In the genomic region with DNA sequence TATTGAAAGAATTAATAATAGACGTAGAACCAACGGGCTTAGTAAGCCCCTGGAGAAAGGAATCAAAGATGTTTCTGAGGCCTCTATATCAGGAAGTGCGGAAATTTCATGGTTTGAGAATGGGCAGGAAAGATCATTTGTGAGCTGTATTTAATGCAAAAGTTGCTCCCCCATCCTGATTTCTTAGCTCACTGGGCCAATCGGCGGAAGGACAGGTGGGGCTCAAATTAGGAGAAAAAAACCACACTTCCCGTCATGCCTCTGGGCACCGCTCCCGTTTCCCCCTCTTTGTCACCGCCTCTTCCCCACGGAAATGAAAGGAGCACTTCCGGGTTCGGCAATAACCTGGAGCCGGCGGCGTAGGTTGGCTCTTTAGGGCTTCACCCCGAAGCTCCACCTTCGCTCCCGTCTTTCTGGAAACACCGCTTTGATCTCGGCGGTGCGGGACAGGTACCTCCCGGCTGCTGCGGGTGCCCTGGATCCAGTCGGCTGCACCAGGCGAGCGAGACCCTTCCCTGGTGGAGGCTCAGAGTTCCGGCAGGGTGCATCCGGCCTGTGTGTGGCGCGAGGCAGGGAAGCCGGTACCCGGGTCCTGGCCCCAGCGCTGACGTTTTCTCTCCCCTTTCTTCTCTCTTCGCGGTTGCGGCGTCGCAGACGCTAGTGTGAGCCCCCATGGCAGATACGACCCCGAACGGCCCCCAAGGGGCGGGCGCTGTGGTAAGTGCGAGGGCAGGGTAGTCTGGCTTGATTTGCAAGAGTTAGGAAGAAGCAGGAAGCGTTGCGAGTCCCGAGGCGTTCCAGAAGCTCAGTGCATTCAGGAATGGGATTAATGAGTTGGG, we compare ENCODE assay signal across 1 cellular context.
TF ChIP-seq lines count a peak whose summit lies in the region.

A gene with protein sequence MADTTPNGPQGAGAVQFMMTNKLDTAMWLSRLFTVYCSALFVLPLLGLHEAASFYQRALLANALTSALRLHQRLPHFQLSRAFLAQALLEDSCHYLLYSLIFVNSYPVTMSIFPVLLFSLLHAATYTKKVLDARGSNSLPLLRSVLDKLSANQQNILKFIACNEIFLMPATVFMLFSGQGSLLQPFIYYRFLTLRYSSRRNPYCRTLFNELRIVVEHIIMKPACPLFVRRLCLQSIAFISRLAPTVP (plus strand): TSS at position 617 of the 839 bp plus-strand sequence. CDS start 56 bp downstream, at position 673.

TF ChIP-seq in HepG2, 621 proteins besides CTCF, POLR2A, EP300 and RAD21 (continued from another document and continues in another):
- TF ChIP-seq, protein P1, sequence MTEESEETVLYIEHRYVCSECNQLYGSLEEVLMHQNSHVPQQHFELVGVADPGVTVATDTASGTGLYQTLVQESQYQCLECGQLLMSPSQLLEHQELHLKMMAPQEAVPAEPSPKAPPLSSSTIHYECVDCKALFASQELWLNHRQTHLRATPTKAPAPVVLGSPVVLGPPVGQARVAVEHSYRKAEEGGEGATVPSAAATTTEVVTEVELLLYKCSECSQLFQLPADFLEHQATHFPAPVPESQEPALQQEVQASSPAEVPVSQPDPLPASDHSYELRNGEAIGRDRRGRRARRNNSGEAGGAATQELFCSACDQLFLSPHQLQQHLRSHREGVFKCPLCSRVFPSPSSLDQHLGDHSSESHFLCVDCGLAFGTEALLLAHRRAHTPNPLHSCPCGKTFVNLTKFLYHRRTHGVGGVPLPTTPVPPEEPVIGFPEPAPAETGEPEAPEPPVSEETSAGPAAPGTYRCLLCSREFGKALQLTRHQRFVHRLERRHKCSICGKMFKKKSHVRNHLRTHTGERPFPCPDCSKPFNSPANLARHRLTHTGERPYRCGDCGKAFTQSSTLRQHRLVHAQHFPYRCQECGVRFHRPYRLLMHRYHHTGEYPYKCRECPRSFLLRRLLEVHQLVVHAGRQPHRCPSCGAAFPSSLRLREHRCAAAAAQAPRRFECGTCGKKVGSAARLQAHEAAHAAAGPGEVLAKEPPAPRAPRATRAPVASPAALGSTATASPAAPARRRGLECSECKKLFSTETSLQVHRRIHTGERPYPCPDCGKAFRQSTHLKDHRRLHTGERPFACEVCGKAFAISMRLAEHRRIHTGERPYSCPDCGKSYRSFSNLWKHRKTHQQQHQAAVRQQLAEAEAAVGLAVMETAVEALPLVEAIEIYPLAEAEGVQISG (CRISPR knock-in tag; IDR thresholded peaks at IDR 0.05): peak; percentile 91
- TF ChIP-seq, protein P2, sequence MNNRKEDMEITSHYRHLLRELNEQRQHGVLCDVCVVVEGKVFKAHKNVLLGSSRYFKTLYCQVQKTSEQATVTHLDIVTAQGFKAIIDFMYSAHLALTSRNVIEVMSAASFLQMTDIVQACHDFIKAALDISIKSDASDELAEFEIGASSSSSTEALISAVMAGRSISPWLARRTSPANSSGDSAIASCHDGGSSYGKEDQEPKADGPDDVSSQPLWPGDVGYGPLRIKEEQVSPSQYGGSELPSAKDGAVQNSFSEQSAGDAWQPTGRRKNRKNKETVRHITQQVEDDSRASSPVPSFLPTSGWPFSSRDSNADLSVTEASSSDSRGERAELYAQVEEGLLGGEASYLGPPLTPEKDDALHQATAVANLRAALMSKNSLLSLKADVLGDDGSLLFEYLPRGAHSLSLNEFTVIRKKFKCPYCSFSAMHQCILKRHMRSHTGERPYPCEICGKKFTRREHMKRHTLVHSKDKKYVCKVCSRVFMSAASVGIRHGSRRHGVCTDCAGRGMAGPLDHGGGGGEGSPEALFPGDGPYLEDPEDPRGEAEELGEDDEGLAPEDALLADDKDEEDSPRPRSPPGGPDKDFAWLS (CRISPR knock-in tag; IDR thresholded peaks at IDR 0.05; ENCODE audit: borderline replicate concordance): no peak
- TF ChIP-seq SNAI1 (CRISPR knock-in tag; IDR thresholded peaks at IDR 0.05; ENCODE audit: borderline replicate concordance) (no peak), KMT2A (CRISPR knock-in tag; IDR thresholded peaks at IDR 0.05) (peak; percentile 95), ZFX (CRISPR knock-in tag; IDR thresholded peaks at IDR 0.05; ENCODE audit: low read depth) (peak; percentile 75), ZNF652 (CRISPR knock-in tag; IDR thresholded peaks at IDR 0.05; ENCODE audit: borderline replicate concordance, low read depth) (no peak), HMG20B (CRISPR knock-in tag; conservative IDR thresholded peaks at IDR 0.05) (no peak), GTF2F1 (IDR thresholded peaks at IDR 0.05; ENCODE audit: low read length) (no peak), ZNF33A (CRISPR knock-in tag; IDR thresholded peaks at IDR 0.05; ENCODE audit: borderline replicate concordance) (no peak), DNMT3B (CRISPR knock-in tag; conservative IDR thresholded peaks at IDR 0.05) (peak; percentile 7; the same call in 1 of the 2 replicates), BORCS8-MEF2B (CRISPR knock-in tag; IDR thresholded peaks at IDR 0.05) (peak; percentile 58; the same call in 1 of the 2 replicates), ZNF615 (CRISPR knock-in tag; IDR thresholded peaks at IDR 0.05; ENCODE audit: borderline replicate concordance) (no peak), ZFAT (CRISPR knock-in tag; conservative IDR thresholded peaks at IDR 0.05) (peak; percentile 13; the same call in 1 of the 2 replicates), ZFYVE20 (CRISPR knock-in tag; IDR thresholded peaks at IDR 0.05; ENCODE audit: borderline replicate concordance, low read depth) (no peak), SRSF4 (IDR thresholded peaks at IDR 0.05; ENCODE audit: low read depth, low read length, poor library complexity, severe bottlenecking) (no peak), FOXC1 (CRISPR knock-in tag; IDR thresholded peaks at IDR 0.05; ENCODE audit: borderline replicate concordance) (peak; percentile 83), RBM22 (optimal IDR thresholded peaks at IDR 0.05; ENCODE audit: low read length) (no peak), AKAP8 (CRISPR knock-in tag; IDR thresholded peaks at IDR 0.05) (no peak), ZMYM3 (CRISPR knock-in tag; IDR thresholded peaks at IDR 0.05) (no peak), POLR2AphosphoS2 (IDR thresholded peaks at IDR 0.05; ENCODE audit: low read depth, low read length) (no peak), ZNF263 (CRISPR knock-in tag; IDR thresholded peaks at IDR 0.05) (0 out of 2 replicates have a peak, but pooled peaks have one; percentile 11), ZSCAN20 (CRISPR knock-in tag; IDR thresholded peaks at IDR 0.05; ENCODE audit: borderline replicate concordance) (no peak; the same call in 1 of the 2 replicates)
- TF ChIP-seq, protein P3, sequence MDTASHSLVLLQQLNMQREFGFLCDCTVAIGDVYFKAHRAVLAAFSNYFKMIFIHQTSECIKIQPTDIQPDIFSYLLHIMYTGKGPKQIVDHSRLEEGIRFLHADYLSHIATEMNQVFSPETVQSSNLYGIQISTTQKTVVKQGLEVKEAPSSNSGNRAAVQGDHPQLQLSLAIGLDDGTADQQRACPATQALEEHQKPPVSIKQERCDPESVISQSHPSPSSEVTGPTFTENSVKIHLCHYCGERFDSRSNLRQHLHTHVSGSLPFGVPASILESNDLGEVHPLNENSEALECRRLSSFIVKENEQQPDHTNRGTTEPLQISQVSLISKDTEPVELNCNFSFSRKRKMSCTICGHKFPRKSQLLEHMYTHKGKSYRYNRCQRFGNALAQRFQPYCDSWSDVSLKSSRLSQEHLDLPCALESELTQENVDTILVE (CRISPR knock-in tag; IDR thresholded peaks at IDR 0.05): peak; percentile 55; the same call in 1 of the 2 replicates
- TF ChIP-seq, protein P4, sequence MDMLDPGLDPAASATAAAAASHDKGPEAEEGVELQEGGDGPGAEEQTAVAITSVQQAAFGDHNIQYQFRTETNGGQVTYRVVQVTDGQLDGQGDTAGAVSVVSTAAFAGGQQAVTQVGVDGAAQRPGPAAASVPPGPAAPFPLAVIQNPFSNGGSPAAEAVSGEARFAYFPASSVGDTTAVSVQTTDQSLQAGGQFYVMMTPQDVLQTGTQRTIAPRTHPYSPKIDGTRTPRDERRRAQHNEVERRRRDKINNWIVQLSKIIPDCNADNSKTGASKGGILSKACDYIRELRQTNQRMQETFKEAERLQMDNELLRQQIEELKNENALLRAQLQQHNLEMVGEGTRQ (IDR thresholded peaks at IDR 0.05; ENCODE audit: low read depth, low read length): no peak
- TF ChIP-seq, protein P4 (CRISPR knock-in tag; IDR thresholded peaks at IDR 0.05; ENCODE audit: borderline replicate concordance): no peak
- TF ChIP-seq, protein P5, sequence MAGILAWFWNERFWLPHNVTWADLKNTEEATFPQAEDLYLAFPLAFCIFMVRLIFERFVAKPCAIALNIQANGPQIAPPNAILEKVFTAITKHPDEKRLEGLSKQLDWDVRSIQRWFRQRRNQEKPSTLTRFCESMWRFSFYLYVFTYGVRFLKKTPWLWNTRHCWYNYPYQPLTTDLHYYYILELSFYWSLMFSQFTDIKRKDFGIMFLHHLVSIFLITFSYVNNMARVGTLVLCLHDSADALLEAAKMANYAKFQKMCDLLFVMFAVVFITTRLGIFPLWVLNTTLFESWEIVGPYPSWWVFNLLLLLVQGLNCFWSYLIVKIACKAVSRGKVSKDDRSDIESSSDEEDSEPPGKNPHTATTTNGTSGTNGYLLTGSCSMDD (CRISPR knock-in tag; IDR thresholded peaks at IDR 0.05): no peak
- TF ChIP-seq, protein P6, sequence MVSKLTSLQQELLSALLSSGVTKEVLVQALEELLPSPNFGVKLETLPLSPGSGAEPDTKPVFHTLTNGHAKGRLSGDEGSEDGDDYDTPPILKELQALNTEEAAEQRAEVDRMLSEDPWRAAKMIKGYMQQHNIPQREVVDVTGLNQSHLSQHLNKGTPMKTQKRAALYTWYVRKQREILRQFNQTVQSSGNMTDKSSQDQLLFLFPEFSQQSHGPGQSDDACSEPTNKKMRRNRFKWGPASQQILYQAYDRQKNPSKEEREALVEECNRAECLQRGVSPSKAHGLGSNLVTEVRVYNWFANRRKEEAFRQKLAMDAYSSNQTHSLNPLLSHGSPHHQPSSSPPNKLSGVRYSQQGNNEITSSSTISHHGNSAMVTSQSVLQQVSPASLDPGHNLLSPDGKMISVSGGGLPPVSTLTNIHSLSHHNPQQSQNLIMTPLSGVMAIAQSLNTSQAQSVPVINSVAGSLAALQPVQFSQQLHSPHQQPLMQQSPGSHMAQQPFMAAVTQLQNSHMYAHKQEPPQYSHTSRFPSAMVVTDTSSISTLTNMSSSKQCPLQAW (CRISPR knock-in tag; IDR thresholded peaks at IDR 0.05): peak; percentile 48
- TF ChIP-seq, protein P7, sequence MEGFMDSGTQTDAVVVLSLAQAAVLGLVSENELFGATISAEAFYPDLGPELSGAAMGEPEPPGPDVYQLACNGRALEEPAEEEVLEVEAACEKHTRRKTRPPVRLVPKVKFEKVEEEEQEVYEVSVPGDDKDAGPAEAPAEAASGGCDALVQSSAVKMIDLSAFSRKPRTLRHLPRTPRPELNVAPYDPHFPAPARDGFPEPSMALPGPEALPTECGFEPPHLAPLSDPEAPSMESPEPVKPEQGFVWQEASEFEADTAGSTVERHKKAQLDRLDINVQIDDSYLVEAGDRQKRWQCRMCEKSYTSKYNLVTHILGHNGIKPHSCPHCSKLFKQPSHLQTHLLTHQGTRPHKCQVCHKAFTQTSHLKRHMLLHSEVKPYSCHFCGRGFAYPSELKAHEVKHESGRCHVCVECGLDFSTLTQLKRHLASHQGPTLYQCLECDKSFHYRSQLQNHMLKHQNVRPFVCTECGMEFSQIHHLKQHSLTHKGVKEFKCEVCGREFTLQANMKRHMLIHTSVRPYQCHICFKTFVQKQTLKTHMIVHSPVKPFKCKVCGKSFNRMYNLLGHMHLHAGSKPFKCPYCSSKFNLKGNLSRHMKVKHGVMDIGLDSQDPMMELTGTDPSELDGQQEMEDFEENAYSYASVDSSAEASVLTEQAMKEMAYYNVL (CRISPR knock-in tag; IDR thresholded peaks at IDR 0.05; ENCODE audit: borderline replicate concordance): no peak
- TF ChIP-seq, protein P8, sequence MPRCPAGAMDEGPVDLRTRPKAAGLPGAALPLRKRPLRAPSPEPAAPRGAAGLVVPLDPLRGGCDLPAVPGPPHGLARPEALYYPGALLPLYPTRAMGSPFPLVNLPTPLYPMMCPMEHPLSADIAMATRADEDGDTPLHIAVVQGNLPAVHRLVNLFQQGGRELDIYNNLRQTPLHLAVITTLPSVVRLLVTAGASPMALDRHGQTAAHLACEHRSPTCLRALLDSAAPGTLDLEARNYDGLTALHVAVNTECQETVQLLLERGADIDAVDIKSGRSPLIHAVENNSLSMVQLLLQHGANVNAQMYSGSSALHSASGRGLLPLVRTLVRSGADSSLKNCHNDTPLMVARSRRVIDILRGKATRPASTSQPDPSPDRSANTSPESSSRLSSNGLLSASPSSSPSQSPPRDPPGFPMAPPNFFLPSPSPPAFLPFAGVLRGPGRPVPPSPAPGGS (CRISPR knock-in tag; IDR thresholded peaks at IDR 0.05): no peak
- TF ChIP-seq, protein P9, sequence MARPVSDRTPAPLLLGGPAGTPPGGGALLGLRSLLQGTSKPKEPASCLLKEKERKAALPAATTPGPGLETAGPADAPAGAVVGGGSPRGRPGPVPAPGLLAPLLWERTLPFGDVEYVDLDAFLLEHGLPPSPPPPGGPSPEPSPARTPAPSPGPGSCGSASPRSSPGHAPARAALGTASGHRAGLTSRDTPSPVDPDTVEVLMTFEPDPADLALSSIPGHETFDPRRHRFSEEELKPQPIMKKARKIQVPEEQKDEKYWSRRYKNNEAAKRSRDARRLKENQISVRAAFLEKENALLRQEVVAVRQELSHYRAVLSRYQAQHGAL (CRISPR knock-in tag; IDR thresholded peaks at IDR 0.05; ENCODE audit: not compliant biosample characterization): no peak
- TF ChIP-seq, protein P10, sequence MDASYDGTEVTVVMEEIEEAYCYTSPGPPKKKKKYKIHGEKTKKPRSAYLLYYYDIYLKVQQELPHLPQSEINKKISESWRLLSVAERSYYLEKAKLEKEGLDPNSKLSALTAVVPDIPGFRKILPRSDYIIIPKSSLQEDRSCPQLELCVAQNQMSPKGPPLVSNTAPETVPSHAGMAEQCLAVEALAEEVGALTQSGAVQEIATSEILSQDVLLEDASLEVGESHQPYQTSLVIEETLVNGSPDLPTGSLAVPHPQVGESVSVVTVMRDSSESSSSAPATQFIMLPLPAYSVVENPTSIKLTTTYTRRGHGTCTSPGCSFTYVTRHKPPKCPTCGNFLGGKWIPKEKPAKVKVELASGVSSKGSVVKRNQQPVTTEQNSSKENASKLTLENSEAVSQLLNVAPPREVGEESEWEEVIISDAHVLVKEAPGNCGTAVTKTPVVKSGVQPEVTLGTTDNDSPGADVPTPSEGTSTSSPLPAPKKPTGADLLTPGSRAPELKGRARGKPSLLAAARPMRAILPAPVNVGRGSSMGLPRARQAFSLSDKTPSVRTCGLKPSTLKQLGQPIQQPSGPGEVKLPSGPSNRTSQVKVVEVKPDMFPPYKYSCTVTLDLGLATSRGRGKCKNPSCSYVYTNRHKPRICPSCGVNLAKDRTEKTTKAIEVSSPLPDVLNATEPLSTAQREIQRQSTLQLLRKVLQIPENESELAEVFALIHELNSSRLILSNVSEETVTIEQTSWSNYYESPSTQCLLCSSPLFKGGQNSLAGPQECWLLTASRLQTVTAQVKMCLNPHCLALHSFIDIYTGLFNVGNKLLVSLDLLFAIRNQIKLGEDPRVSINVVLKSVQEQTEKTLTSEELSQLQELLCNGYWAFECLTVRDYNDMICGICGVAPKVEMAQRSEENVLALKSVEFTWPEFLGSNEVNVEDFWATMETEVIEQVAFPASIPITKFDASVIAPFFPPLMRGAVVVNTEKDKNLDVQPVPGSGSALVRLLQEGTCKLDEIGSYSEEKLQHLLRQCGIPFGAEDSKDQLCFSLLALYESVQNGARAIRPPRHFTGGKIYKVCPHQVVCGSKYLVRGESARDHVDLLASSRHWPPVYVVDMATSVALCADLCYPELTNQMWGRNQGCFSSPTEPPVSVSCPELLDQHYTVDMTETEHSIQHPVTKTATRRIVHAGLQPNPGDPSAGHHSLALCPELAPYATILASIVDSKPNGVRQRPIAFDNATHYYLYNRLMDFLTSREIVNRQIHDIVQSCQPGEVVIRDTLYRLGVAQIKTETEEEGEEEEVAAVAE (CRISPR knock-in tag; IDR thresholded peaks at IDR 0.05; ENCODE audit: borderline replicate concordance): peak; percentile 98
